In the genomic region with DNA sequence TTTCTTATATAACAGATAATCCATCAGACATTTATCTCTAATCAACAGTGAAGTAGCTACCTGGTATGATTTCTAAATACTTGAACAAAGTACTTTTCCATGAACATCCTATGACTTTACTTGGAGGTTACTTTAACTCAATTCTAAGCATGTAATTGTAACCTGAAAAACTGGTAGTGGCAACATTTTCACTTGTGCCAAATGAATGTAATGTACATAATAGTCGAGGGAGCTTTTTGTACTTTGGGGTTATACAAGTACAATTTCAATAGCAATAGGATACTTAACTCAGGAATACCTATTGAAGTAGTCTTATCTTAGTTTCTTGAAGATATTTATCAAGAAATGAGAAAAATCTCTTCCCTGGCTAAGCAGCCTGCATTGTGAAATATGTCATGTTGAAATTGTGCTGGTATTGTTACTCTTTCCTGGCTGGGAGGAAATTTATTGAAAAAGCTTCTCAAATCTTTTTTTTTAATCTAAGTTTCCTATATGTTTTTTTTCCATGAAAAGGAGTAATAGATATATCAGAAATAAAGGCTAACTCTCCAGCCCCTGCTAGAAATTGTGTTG, we compare ENCODE assay signal across 10 cellular contexts. TPM values are rescaled to one million over a fixed set of nuclear protein-coding genes. Genes with fewer than 3 reads are reported as not detected.
DNase-seq lines count a peak whose midpoint lies in the region; ATAC-seq lines count a peak whose summit lies in the region.
"Had no signal": no experiment of that assay in that cellular context is flagged by ENCODE, and none has a peak within 500 bp of the region (broad histone marks: within the 10 kb centered on the region; RNA-seq: fewer than 3 reads in every experiment).

No MANE protein-coding gene starts in this region.

- CTCF ChIA-PET in activated CD8-positive, alpha-beta memory T cell treated with anti-CD3 and anti-CD28 coated beads, Interleukin-2, amount 10 ng/mL, durations not matched to agents 7 days and 5 days (lab: Charles Lee): interaction anchor here (0.9 to 3.3 kb wide), 7 partner anchors 9 to 167 kb away, joined by 3 to 13 read pairs (median 4); a partner anchor contains a TSS

- peak overlapping the region; percentile 95 for H3K27ac Mint-ChIP-seq in activated CD8-positive, alpha-beta memory T cell treated with anti-CD3 and anti-CD28 coated beads, Interleukin-2, amount 10 ng/mL, durations not matched to agents 7 days and 5 days
- H3K27ac Mint-ChIP-seq in activated naive CD8-positive, alpha-beta T cell: peak overlapping the region; percentile 94

- peak overlapping the region; percentile 70 for H3K4me3 Mint-ChIP-seq in activated CD8-positive, alpha-beta memory T cell treated with anti-CD3 and anti-CD28 coated beads, Interleukin-2, amount 10 ng/mL, durations not matched to agents 7 days and 5 days
- H3K4me3 Mint-ChIP-seq in activated naive CD8-positive, alpha-beta T cell: peak overlapping the region; percentile 79

- no peaks in the 10 kb centered on the region for H3K27me3 Mint-ChIP-seq in activated CD8-positive, alpha-beta memory T cell treated with anti-CD3 and anti-CD28 coated beads, Interleukin-2, amount 10 ng/mL, durations not matched to agents 7 days and 5 days
- no peaks in the 10 kb centered on the region for H3K27me3 Mint-ChIP-seq in activated naive CD8-positive, alpha-beta T cell

- H3K27ac ChIP-seq in layer of hippocampus (ENCODE audit: low read depth, low read length): peak overlapping the region; percentile 27
- peak overlapping the region; percentile 54 for H3K27ac ChIP-seq in substantia nigra (ENCODE audit: low read depth, low read length, poor library complexity, severe bottlenecking)

- H3K4me1 Mint-ChIP-seq in activated CD8-positive, alpha-beta memory T cell treated with anti-CD3 and anti-CD28 coated beads, Interleukin-2, amount 10 ng/mL, durations not matched to agents 7 days and 5 days: peaks cover 70% of the 10 kb centered on the region
- peaks cover 72% of the 10 kb centered on the region for H3K4me1 Mint-ChIP-seq in activated naive CD8-positive, alpha-beta T cell (ENCODE audit: low read depth)

- no peaks in the 10 kb centered on the region for H3K27me3 ChIP-seq in layer of hippocampus (ENCODE audit: control insufficient read depth, insufficient read depth, low read length)

- no peak for DNase-seq in activated CD8-positive, alpha-beta memory T cell treated with anti-CD3 and anti-CD28 coated beads, Interleukin-2, amount 10 ng/mL, durations not matched to agents 7 days and 5 days
- DNase-seq in activated CD8-positive, alpha-beta memory T cell treated with anti-CD3 and anti-CD28 coated beads, Interleukin-2, amount 50 U/mL, for 4 hours: no peak
- DNase-seq in substantia nigra (lab: John Stamatoyannopoulos, UW): no peak
- DNase-seq in activated CD4-positive, CD25-positive, alpha-beta regulatory T cell (lab: John Stamatoyannopoulos, UW): no peak
- DNase-seq: glutamatergic neuron, NCI-H526 had no signal

- ATAC-seq in activated CD8-positive, alpha-beta memory T cell treated with anti-CD3 and anti-CD28 coated beads, Interleukin-2, amount 10 ng/mL, durations not matched to agents 7 days and 5 days: no peak
- ATAC-seq in GM21528 (IDR thresholded peaks at IDR 0.05; ENCODE audit: low FRiP score, unreplicated experiment) (no peak), GM21723 (IDR thresholded peaks at IDR 0.05; ENCODE audit: unreplicated experiment) (no peak)

- peaks cover 6% of the 10 kb centered on the region for H3K36me3 Mint-ChIP-seq in activated CD8-positive, alpha-beta memory T cell treated with anti-CD3 and anti-CD28 coated beads, Interleukin-2, amount 10 ng/mL, durations not matched to agents 7 days and 5 days
- peaks cover 2% of the 10 kb centered on the region for H3K36me3 Mint-ChIP-seq in activated naive CD8-positive, alpha-beta T cell

- no peaks in the 10 kb centered on the region for H3K9me3 Mint-ChIP-seq in activated CD8-positive, alpha-beta memory T cell treated with anti-CD3 and anti-CD28 coated beads, Interleukin-2, amount 10 ng/mL, durations not matched to agents 7 days and 5 days (ENCODE audit: low read depth)
- no peaks in the 10 kb centered on the region for H3K9me3 Mint-ChIP-seq in activated naive CD8-positive, alpha-beta T cell (ENCODE audit: low read depth)

RNA-seq across cellular contexts. Expression of a gene that starts 33.7 kb away (rescaled TPM):
- 100 to 1,000 TPM; 210 to 287 TPM for total RNA-seq in activated CD8-positive, alpha-beta memory T cell treated with anti-CD3 and anti-CD28 coated beads, Interleukin-2, amount 10 ng/mL, durations not matched to agents 7 days and 5 days

RNA-seq across cellular contexts. Expression of a gene that starts 57.1 kb away (rescaled TPM):
- total RNA-seq in activated CD8-positive, alpha-beta memory T cell treated with anti-CD3 and anti-CD28 coated beads, Interleukin-2, amount 10 ng/mL, durations not matched to agents 7 days and 5 days: 10 to 100 TPM; 33.5 to 40.4 TPM
